ENCODE assay signal across 32 cellular contexts in genomic region chr7:6547400-6547799, GRCh38. TPM values are rescaled to one million over a fixed set of nuclear protein-coding genes. Genes with fewer than 3 reads are reported as not detected.
"Had no signal": no experiment of that assay in that cellular context is flagged by ENCODE, and none has a peak within 500 bp of the region (broad histone marks: within the 10 kb centered on the region; RNA-seq: fewer than 3 reads in every experiment).

No MANE protein-coding gene starts in this region.

- H3K4me1 ChIP-seq: adrenal gland, body of pancreas, breast epithelium had no signal

- ATAC-seq: activated CD8-positive, alpha-beta T cell treated with anti-CD3 and anti-CD28 coated beads for 36 hours; activated naive CD4-positive, alpha-beta T cell treated with anti-CD3 and anti-CD28 coated beads, Interleukin-2, amount 50 U/mL, for 72 hours; activated T-cell treated with anti-CD3 and anti-CD28 coated beads, Interleukin-2, amount 50 U/mL, for 4 hours; activated T-cell treated with anti-CD3 and anti-CD28 coated beads, Interleukin-2, amount 50 U/mL, for 72 hours; activated T-helper 17 cell treated with anti-CD3 and anti-CD28 coated beads, Interleukin-2, amount 50 U/mL, for 72 hours; body of pancreas had no signal

- H3K27me3 ChIP-seq: adrenal gland, body of pancreas, brain microvascular endothelial cell, breast epithelium had no signal

- H3K9me3 ChIP-seq: adrenal gland, body of pancreas, breast epithelium had no signal

- H3K27ac ChIP-seq: adrenal gland, body of pancreas, brain microvascular endothelial cell, breast epithelium, VCaP had no signal

- H3K36me3 ChIP-seq: adrenal gland, brain microvascular endothelial cell, breast epithelium had no signal

- H3K4me3 ChIP-seq: adrenal gland, body of pancreas, breast epithelium had no signal

- DNase-seq: activated B cell treated with CpG ODN at 0.5 μM for 24 hours; activated CD4-positive, alpha-beta memory T cell treated with anti-CD3 and anti-CD28 coated beads for 36 hours; activated CD4-positive, alpha-beta T cell treated with anti-CD3 and anti-CD28 coated beads for 4 hours; activated CD4-positive, alpha-beta T cell treated with anti-CD3 and anti-CD28 coated beads, Interleukin-2, amount 10 ng/mL, durations not matched to agents 24 days and 14 days; activated CD4-positive, alpha-beta T cell treated with anti-CD3 and anti-CD28 coated beads, Interleukin-2, amount 50 U/mL, for 1 hour; activated CD4-positive, alpha-beta T cell treated with anti-CD3 and anti-CD28 coated beads, Interleukin-2, amount 50 U/mL, for 4 hours; activated CD4-positive, CD25-positive, alpha-beta regulatory T cell treated with anti-CD3 and anti-CD28 coated beads, Interleukin-2, amount 50 U/mL, for 72 hours; activated CD8-positive, alpha-beta memory T cell treated with anti-CD3 and anti-CD28 coated beads, Interleukin-2, amount 50 U/mL, for 4 hours; activated CD8-positive, alpha-beta T cell treated with anti-CD3 and anti-CD28 coated beads for 36 hours; activated effector memory CD4-positive, alpha-beta T cell treated with anti-CD3 and anti-CD28 coated beads, Interleukin-2, amount 50 U/mL, for 16 hours; activated gamma-delta T cell treated with Interleukin-2 at 50 U/mL for 16 hours; activated naive CD4-positive, alpha-beta T cell; activated naive CD4-positive, alpha-beta T cell treated with anti-CD3 and anti-CD28 coated beads for 36 hours; activated naive CD4-positive, alpha-beta T cell treated with anti-CD3 and anti-CD28 coated beads, Interleukin-2, amount 50 U/mL, for 16 hours; activated naive CD8-positive, alpha-beta T cell treated with anti-CD3 and anti-CD28 coated beads for 36 hours; activated T-cell treated with anti-CD3 and anti-CD28 coated beads for 4 hours; activated T-cell treated with anti-CD3 and anti-CD28 coated beads, Interleukin-2, amount 50 U/mL, for 1 hour; activated T-cell treated with anti-CD3 and anti-CD28 coated beads, Interleukin-2, amount 50 U/mL, for 4 hours; activated T-cell treated with anti-CD3 and anti-CD28 coated beads, Interleukin-2, amount 50 U/mL, for 72 hours; adrenal gland; amniotic stem cell; aorta; body of pancreas; brain microvascular endothelial cell; central memory CD4-positive, alpha-beta T cell; T-helper 2 cell; T-helper 9 cell had no signal

RNA-seq across cellular contexts. Expression of gene GRID2IP, which starts 3.9 kb away (rescaled TPM):
- total RNA-seq: activated CD4-positive, alpha-beta T cell treated with anti-CD3 and anti-CD28 coated beads, Interleukin-2, amount 10 ng/mL, durations not matched to agents 24 days and 14 days; cardiac septum had no signal
